8 cellular contexts compared by ENCODE assay signal in genomic region chr22:24593810-24594568, GRCh38. TPM values are rescaled to one million over a fixed set of nuclear protein-coding genes. Genes with fewer than 3 reads are reported as not detected.
DNase-seq lines count a peak whose midpoint lies in the region; ATAC-seq and TF ChIP-seq lines count a peak whose summit lies in the region.

No MANE protein-coding gene starts in this region.

- no peaks in the 10 kb centered on the region for H3K9me3 ChIP-seq in left lung
- no peaks in the 10 kb centered on the region for H3K9me3 ChIP-seq in stomach

- ATAC-seq in left lung, result peak; percentile 15
- no peak for ATAC-seq in HG02884 (IDR thresholded peaks at IDR 0.05; ENCODE audit: unreplicated experiment)
- ATAC-seq in GM18505 (IDR thresholded peaks at IDR 0.05; ENCODE audit: unreplicated experiment), result no peak

- H3K27ac Mint-ChIP-seq in activated T-helper 1 cell treated with anti-CD3 and anti-CD28 coated beads, Interleukin-12 subunit alpha, Interleukin-12 subunit beta, Interleukin-2, Interleukin-4 antibody, amounts not matched to agents 30 ng/mL and 10 ng/mL and 1 ng/mL, durations not matched to agents 14 hours and 24 hours and 36 hours, result no peak overlapping the region
- no peak overlapping the region for H3K27ac Mint-ChIP-seq in activated CD4-positive, alpha-beta memory T cell treated with anti-CD3 and anti-CD28 coated beads, Interleukin-2, amount 10 ng/mL, durations not matched to agents 7 days and 5 days

- H3K36me3 Mint-ChIP-seq in activated T-helper 1 cell treated with anti-CD3 and anti-CD28 coated beads, Interleukin-12 subunit alpha, Interleukin-12 subunit beta, Interleukin-2, Interleukin-4 antibody, amounts not matched to agents 30 ng/mL and 10 ng/mL and 1 ng/mL, durations not matched to agents 14 hours and 24 hours and 36 hours (ENCODE audit: low read depth), result no peaks in the 10 kb centered on the region
- H3K36me3 Mint-ChIP-seq in activated CD4-positive, alpha-beta memory T cell treated with anti-CD3 and anti-CD28 coated beads, Interleukin-2, amount 10 ng/mL, durations not matched to agents 7 days and 5 days (ENCODE audit: low read depth), result no peaks in the 10 kb centered on the region

- H3K4me3 ChIP-seq in left lung, result no peak overlapping the region
- no peak overlapping the region for H3K4me3 ChIP-seq in stomach

- H3K9me3 Mint-ChIP-seq in activated T-helper 1 cell treated with anti-CD3 and anti-CD28 coated beads, Interleukin-12 subunit alpha, Interleukin-12 subunit beta, Interleukin-2, Interleukin-4 antibody, amounts not matched to agents 30 ng/mL and 10 ng/mL and 1 ng/mL, durations not matched to agents 14 hours and 24 hours and 36 hours, result no peaks in the 10 kb centered on the region
- H3K9me3 Mint-ChIP-seq in activated CD4-positive, alpha-beta memory T cell treated with anti-CD3 and anti-CD28 coated beads, Interleukin-2, amount 10 ng/mL, durations not matched to agents 7 days and 5 days, result no peaks in the 10 kb centered on the region

- POLR2A ChIA-PET in activated CD4-positive, alpha-beta memory T cell treated with anti-CD3 and anti-CD28 coated beads, Interleukin-2, amount 10 ng/mL, durations not matched to agents 7 days and 5 days (lab: Charles Lee), result interaction anchor here (1.1 kb wide), 1 partner anchor 39 kb away, joined by 4 read pairs; the partner anchor contains the start of gene GUCD1

- WGBS in stomach, 5 donors, result 33 to 62% (median 40%) methylated on average over 12 to 16 of the region's 16 CpGs

- DNase-seq in NCI-H2196 (lab: John Stamatoyannopoulos, UW; ENCODE audit: unreplicated experiment), result peak; percentile 25
- DNase-seq in NCI-H2196 treated with DMSO at 0.1 percent for 48 hours (lab: John Stamatoyannopoulos, UW; ENCODE audit: unreplicated experiment), result no peak
- DNase-seq in activated T-helper 1 cell treated with anti-CD3 and anti-CD28 coated beads, Interleukin-12 subunit alpha, Interleukin-12 subunit beta, Interleukin-2, Interleukin-4 antibody, amounts not matched to agents 30 ng/mL and 10 ng/mL and 1 ng/mL, durations not matched to agents 14 hours and 24 hours and 36 hours (ENCODE audit: low spot score), result no peak
- no peak for DNase-seq in left lung
- no peak for DNase-seq in stomach
- no peak for DNase-seq in activated CD4-positive, alpha-beta memory T cell treated with anti-CD3 and anti-CD28 coated beads, Interleukin-2, amount 10 ng/mL, durations not matched to agents 7 days and 5 days

- H3K36me3 ChIP-seq in left lung, result peaks cover 0 to 7% of the 10 kb centered on the region in 2 donors
- H3K36me3 ChIP-seq in stomach, result peaks cover 0 to 9% (median 7%) of the 10 kb centered on the region in 4 donors

- TF ChIP-seq POLR2A in stomach (IDR thresholded peaks at IDR 0.05) (no peak), GM18505 (IDR thresholded peaks at IDR 0.05; ENCODE audit: borderline replicate concordance, extremely low read depth, insufficient read depth, insufficient read length) (no peak)

- H3K4me1 Mint-ChIP-seq in activated T-helper 1 cell treated with anti-CD3 and anti-CD28 coated beads, Interleukin-12 subunit alpha, Interleukin-12 subunit beta, Interleukin-2, Interleukin-4 antibody, amounts not matched to agents 30 ng/mL and 10 ng/mL and 1 ng/mL, durations not matched to agents 14 hours and 24 hours and 36 hours (ENCODE audit: low read depth), result peaks cover 2% of the 10 kb centered on the region
- H3K4me1 Mint-ChIP-seq in activated CD4-positive, alpha-beta memory T cell treated with anti-CD3 and anti-CD28 coated beads, Interleukin-2, amount 10 ng/mL, durations not matched to agents 7 days and 5 days, result peaks cover 6% of the 10 kb centered on the region

- H3K27ac ChIP-seq in left lung (no peak overlapping the region), stomach (peak overlapping the region; percentile 37 to 89 (median 84))

- intact Hi-C loops in activated T-helper 1 cell treated with anti-CD3 and anti-CD28 coated beads, Interleukin-12 subunit alpha, Interleukin-12 subunit beta, Interleukin-2, Interleukin-4 antibody, amounts not matched to agents 30 ng/mL and 10 ng/mL and 1 ng/mL, durations not matched to agents 14 hours and 24 hours and 36 hours (cut with micrococcal nuclease), result no loop called here
- intact Hi-C loops in left lung (cut with DNase I), result no loop called here
- intact Hi-C loops in stomach (cut with DNase I; ENCODE audit: low total_unique reads), result no loop called here

- no peak for TF ChIP-seq EP300 in stomach (IDR thresholded peaks at IDR 0.05)

- TF ChIP-seq CTCF in left lung (IDR thresholded peaks at IDR 0.05) (no peak), stomach (IDR thresholded peaks at IDR 0.05) (no peak)

- H3K27me3 ChIP-seq in left lung (no peaks in the 10 kb centered on the region), stomach (no peaks in the 10 kb centered on the region)

- H3K4me3 Mint-ChIP-seq in activated T-helper 1 cell treated with anti-CD3 and anti-CD28 coated beads, Interleukin-12 subunit alpha, Interleukin-12 subunit beta, Interleukin-2, Interleukin-4 antibody, amounts not matched to agents 30 ng/mL and 10 ng/mL and 1 ng/mL, durations not matched to agents 14 hours and 24 hours and 36 hours, result peak overlapping the region; percentile 75
- no peak overlapping the region for H3K4me3 Mint-ChIP-seq in activated CD4-positive, alpha-beta memory T cell treated with anti-CD3 and anti-CD28 coated beads, Interleukin-2, amount 10 ng/mL, durations not matched to agents 7 days and 5 days

- H3K27me3 Mint-ChIP-seq in activated T-helper 1 cell treated with anti-CD3 and anti-CD28 coated beads, Interleukin-12 subunit alpha, Interleukin-12 subunit beta, Interleukin-2, Interleukin-4 antibody, amounts not matched to agents 30 ng/mL and 10 ng/mL and 1 ng/mL, durations not matched to agents 14 hours and 24 hours and 36 hours (ENCODE audit: insufficient read depth), result peaks cover 6% of the 10 kb centered on the region
- peaks cover 4% of the 10 kb centered on the region for H3K27me3 Mint-ChIP-seq in activated CD4-positive, alpha-beta memory T cell treated with anti-CD3 and anti-CD28 coated beads, Interleukin-2, amount 10 ng/mL, durations not matched to agents 7 days and 5 days

- H3K4me1 ChIP-seq in left lung, result peaks cover 6 to 11% of the 10 kb centered on the region in 2 donors
- H3K4me1 ChIP-seq in stomach, result peaks cover 15 to 51% (median 45%) of the 10 kb centered on the region in 4 donors

- CTCF ChIA-PET in activated CD4-positive, alpha-beta memory T cell treated with anti-CD3 and anti-CD28 coated beads, Interleukin-2, amount 10 ng/mL, durations not matched to agents 7 days and 5 days (lab: Charles Lee), result no interaction called here

RNA-seq across cellular contexts. Expression of gene LRRC75B, which starts 1.1 kb away (rescaled TPM):
- 2.4 and 2.8 TPM in 2 replicates for total RNA-seq in activated T-helper 1 cell treated with anti-CD3 and anti-CD28 coated beads, Interleukin-12 subunit alpha, Interleukin-12 subunit beta, Interleukin-2, Interleukin-4 antibody, amounts not matched to agents 30 ng/mL and 10 ng/mL and 1 ng/mL, durations not matched to agents 14 hours and 24 hours and 36 hours
- total RNA-seq in left lung, result 10 to 100 TPM in 1 of 2 donors, 1 to 10 TPM in 1; 6.8 to 11.4 TPM
- total RNA-seq in stomach, result 10 to 100 TPM in 4 of 5 donors, 1 to 10 TPM in 1; 7.2 to 31.7 (median 24.8) TPM
- 10 to 100 TPM in 2 of 3 donors, 1 to 10 TPM in 1; 8.6 to 28.5 (median 26.1) TPM for polyA plus RNA-seq in stomach
- total RNA-seq in activated CD4-positive, alpha-beta memory T cell treated with anti-CD3 and anti-CD28 coated beads, Interleukin-2, amount 10 ng/mL, durations not matched to agents 7 days and 5 days, result 1 to 10 TPM in 1 of 2 experiments, under 1 TPM in 1; 0.93 to 2.1 TPM

RNA-seq across cellular contexts. Expression of gene GGT1, which starts 9.0 kb away (rescaled TPM):
- total RNA-seq in activated T-helper 1 cell treated with anti-CD3 and anti-CD28 coated beads, Interleukin-12 subunit alpha, Interleukin-12 subunit beta, Interleukin-2, Interleukin-4 antibody, amounts not matched to agents 30 ng/mL and 10 ng/mL and 1 ng/mL, durations not matched to agents 14 hours and 24 hours and 36 hours, result 52.6 and 61.0 TPM in 2 replicates
- total RNA-seq in left lung (10 to 100 TPM; 42.5 to 96.4 TPM), stomach (10 to 100 TPM in 3 of 5 donors, 1 to 10 TPM in 2; 5.3 to 24.3 (median 17.4) TPM)
- 10 to 100 TPM; 21.5 to 87.1 (median 26.6) TPM for polyA plus RNA-seq in stomach
- 10 to 100 TPM; 64.6 to 68.4 TPM for total RNA-seq in activated CD4-positive, alpha-beta memory T cell treated with anti-CD3 and anti-CD28 coated beads, Interleukin-2, amount 10 ng/mL, durations not matched to agents 7 days and 5 days

RNA-seq across cellular contexts. Expression of gene SNRPD3, which starts 38.2 kb away (rescaled TPM):
- 155 and 158 TPM in 2 replicates for total RNA-seq in activated T-helper 1 cell treated with anti-CD3 and anti-CD28 coated beads, Interleukin-12 subunit alpha, Interleukin-12 subunit beta, Interleukin-2, Interleukin-4 antibody, amounts not matched to agents 30 ng/mL and 10 ng/mL and 1 ng/mL, durations not matched to agents 14 hours and 24 hours and 36 hours
- 10 to 100 TPM; 62.7 to 67.3 TPM for total RNA-seq in left lung
- total RNA-seq in stomach, result 100 to 1,000 TPM in 4 of 5 donors, 10 to 100 TPM in 1; 75.6 to 153 (median 121) TPM
- polyA plus RNA-seq in stomach, result 100 to 1,000 TPM; 101 to 144 (median 109) TPM
- total RNA-seq in activated CD4-positive, alpha-beta memory T cell treated with anti-CD3 and anti-CD28 coated beads, Interleukin-2, amount 10 ng/mL, durations not matched to agents 7 days and 5 days, result 10 to 100 TPM; 87.1 to 93.5 TPM

RNA-seq across cellular contexts. Expression of gene GUCD1, which starts 39.1 kb away (rescaled TPM):
- total RNA-seq in activated T-helper 1 cell treated with anti-CD3 and anti-CD28 coated beads, Interleukin-12 subunit alpha, Interleukin-12 subunit beta, Interleukin-2, Interleukin-4 antibody, amounts not matched to agents 30 ng/mL and 10 ng/mL and 1 ng/mL, durations not matched to agents 14 hours and 24 hours and 36 hours, result 117 and 123 TPM in 2 replicates
- total RNA-seq in left lung (100 to 1,000 TPM; 115 to 188 TPM), stomach (100 to 1,000 TPM; 120 to 196 (median 171) TPM)
- polyA plus RNA-seq in stomach, result 100 to 1,000 TPM in 2 of 3 donors, 10 to 100 TPM in 1; 87.4 to 165 (median 110) TPM
- total RNA-seq in activated CD4-positive, alpha-beta memory T cell treated with anti-CD3 and anti-CD28 coated beads, Interleukin-2, amount 10 ng/mL, durations not matched to agents 7 days and 5 days, result 100 to 1,000 TPM; 115 to 118 TPM

Comparison
In these comparisons a context has a peak if more than half of its experiments do, and no peak if none do; other contexts are left out.
1. H3K27ac ChIP-seq: peak in stomach (5 of 5); none in left lung (0 of 2).